Comparison of ENCODE assay signal across 1 cellular context in the genomic region with DNA sequence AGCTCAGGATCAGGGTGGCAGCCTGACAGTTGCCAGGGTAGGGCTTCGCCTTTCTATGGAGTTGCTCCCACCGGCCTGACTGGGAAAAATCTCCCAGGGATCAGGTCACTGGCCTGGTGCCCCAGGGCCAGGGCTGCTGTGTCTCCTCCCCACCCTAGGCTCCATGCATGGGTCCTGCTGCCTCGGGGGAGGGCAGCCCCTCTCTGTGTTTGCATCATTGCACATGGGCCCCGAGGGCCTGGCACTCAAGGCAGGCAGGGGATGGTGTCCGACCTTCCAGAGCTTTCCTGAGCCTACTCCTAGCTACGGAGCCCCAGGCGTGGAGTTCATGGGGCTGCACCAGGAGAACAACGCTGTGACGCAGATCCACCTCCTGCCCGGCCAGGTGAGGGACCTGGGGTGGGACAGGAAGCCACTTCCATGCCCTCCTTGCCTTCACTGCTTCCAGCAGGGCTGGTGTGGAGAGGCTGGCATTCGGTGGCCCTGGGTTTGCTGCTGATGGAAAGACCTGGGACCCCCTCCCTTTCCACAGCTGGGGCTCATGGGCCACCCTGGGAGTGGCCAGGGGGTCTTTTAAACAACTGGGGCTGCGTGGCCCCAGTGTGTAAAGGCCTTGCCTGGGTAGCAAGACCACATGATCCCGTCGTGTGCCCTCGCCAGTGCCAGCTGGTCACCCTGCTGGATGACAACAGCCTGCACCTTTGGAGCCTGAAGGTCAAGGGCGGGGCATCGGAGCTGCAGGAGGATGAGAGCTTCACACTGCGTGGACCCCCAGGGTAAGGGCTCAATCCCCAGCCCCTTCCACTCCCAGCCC.
TF ChIP-seq lines count a peak whose summit lies in the region.

No MANE protein-coding gene starts in this region.

TF ChIP-seq in HepG2, 621 proteins besides CTCF, POLR2A, EP300 and RAD21 (continued from another document and continues in another):
- TF ChIP-seq, protein P1, sequence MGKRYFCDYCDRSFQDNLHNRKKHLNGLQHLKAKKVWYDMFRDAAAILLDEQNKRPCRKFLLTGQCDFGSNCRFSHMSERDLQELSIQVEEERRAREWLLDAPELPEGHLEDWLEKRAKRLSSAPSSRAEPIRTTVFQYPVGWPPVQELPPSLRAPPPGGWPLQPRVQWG (CRISPR knock-in tag; IDR thresholded peaks at IDR 0.05; ENCODE audit: borderline replicate concordance, low read depth): no peak
- no peak for TF ChIP-seq ZNF143 (CRISPR knock-in tag; IDR thresholded peaks at IDR 0.05)
- TF ChIP-seq, protein P2, sequence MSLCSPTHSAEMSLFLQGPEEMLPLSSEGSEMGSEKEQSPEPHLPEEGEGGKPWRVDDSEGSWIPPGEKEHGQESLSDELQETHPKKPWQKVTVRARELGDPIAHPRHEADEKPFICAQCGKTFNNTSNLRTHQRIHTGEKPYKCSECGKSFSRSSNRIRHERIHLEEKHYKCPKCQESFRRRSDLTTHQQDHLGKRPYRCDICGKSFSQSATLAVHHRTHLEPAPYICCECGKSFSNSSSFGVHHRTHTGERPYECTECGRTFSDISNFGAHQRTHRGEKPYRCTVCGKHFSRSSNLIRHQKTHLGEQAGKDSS (CRISPR knock-in tag; IDR thresholded peaks at IDR 0.05; ENCODE audit: borderline replicate concordance, low read depth): no peak; the same call in 1 of the 2 replicates
- TF ChIP-seq GZF1 (CRISPR knock-in tag; IDR thresholded peaks at IDR 0.05): no peak
- TF ChIP-seq ZBTB3 (CRISPR knock-in tag; IDR thresholded peaks at IDR 0.05; ENCODE audit: borderline replicate concordance, low read depth): 0 out of 2 replicates have a peak, but pooled peaks have one; percentile 47
- no peak for TF ChIP-seq HNRNPLL (IDR thresholded peaks at IDR 0.05; ENCODE audit: low read depth, low read length, poor library complexity, severe bottlenecking)
- peak; percentile 36; the same call in 1 of the 2 replicates for TF ChIP-seq HES4 (CRISPR knock-in tag; IDR thresholded peaks at IDR 0.05; ENCODE audit: borderline replicate concordance)
- TF ChIP-seq ZNF12 (CRISPR knock-in tag; IDR thresholded peaks at IDR 0.05): 0 out of 2 replicates have a peak, but pooled peaks have one; percentile 2
- no peak for TF ChIP-seq ZNF274 (CRISPR knock-in tag; IDR thresholded peaks at IDR 0.05)
- TF ChIP-seq, protein P3, sequence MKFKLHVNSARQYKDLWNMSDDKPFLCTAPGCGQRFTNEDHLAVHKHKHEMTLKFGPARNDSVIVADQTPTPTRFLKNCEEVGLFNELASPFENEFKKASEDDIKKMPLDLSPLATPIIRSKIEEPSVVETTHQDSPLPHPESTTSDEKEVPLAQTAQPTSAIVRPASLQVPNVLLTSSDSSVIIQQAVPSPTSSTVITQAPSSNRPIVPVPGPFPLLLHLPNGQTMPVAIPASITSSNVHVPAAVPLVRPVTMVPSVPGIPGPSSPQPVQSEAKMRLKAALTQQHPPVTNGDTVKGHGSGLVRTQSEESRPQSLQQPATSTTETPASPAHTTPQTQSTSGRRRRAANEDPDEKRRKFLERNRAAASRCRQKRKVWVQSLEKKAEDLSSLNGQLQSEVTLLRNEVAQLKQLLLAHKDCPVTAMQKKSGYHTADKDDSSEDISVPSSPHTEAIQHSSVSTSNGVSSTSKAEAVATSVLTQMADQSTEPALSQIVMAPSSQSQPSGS (CRISPR knock-in tag; IDR thresholded peaks at IDR 0.05): 0 out of 2 replicates have a peak, but pooled peaks have one; percentile 1
- no peak for TF ChIP-seq PHF5A (CRISPR knock-in tag; IDR thresholded peaks at IDR 0.05; ENCODE audit: low read depth, unreplicated experiment)
- no peak for TF ChIP-seq SRSF4 (IDR thresholded peaks at IDR 0.05; ENCODE audit: low read depth, low read length, poor library complexity, severe bottlenecking)
- no peak; the same call in 1 of the 2 replicates for TF ChIP-seq ZFX (CRISPR knock-in tag; IDR thresholded peaks at IDR 0.05; ENCODE audit: low read depth)
- TF ChIP-seq, protein P4, sequence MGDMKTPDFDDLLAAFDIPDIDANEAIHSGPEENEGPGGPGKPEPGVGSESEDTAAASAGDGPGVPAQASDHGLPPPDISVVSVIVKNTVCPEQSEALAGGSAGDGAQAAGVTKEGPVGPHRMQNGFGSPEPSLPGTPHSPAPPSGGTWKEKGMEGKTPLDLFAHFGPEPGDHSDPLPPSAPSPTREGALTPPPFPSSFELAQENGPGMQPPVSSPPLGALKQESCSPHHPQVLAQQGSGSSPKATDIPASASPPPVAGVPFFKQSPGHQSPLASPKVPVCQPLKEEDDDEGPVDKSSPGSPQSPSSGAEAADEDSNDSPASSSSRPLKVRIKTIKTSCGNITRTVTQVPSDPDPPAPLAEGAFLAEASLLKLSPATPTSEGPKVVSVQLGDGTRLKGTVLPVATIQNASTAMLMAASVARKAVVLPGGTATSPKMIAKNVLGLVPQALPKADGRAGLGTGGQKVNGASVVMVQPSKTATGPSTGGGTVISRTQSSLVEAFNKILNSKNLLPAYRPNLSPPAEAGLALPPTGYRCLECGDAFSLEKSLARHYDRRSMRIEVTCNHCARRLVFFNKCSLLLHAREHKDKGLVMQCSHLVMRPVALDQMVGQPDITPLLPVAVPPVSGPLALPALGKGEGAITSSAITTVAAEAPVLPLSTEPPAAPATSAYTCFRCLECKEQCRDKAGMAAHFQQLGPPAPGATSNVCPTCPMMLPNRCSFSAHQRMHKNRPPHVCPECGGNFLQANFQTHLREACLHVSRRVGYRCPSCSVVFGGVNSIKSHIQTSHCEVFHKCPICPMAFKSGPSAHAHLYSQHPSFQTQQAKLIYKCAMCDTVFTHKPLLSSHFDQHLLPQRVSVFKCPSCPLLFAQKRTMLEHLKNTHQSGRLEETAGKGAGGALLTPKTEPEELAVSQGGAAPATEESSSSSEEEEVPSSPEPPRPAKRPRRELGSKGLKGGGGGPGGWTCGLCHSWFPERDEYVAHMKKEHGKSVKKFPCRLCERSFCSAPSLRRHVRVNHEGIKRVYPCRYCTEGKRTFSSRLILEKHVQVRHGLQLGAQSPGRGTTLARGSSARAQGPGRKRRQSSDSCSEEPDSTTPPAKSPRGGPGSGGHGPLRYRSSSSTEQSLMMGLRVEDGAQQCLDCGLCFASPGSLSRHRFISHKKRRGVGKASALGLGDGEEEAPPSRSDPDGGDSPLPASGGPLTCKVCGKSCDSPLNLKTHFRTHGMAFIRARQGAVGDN (CRISPR knock-in tag; IDR thresholded peaks at IDR 0.05): peak; percentile 93
- peak; percentile 84; the same call in 1 of the 2 replicates for TF ChIP-seq ZNF230 (CRISPR knock-in tag; IDR thresholded peaks at IDR 0.05)
- peak; percentile 74; the same call in 1 of the 2 replicates for TF ChIP-seq ARNTL (CRISPR knock-in tag; IDR thresholded peaks at IDR 0.05)
- TF ChIP-seq, protein P5, sequence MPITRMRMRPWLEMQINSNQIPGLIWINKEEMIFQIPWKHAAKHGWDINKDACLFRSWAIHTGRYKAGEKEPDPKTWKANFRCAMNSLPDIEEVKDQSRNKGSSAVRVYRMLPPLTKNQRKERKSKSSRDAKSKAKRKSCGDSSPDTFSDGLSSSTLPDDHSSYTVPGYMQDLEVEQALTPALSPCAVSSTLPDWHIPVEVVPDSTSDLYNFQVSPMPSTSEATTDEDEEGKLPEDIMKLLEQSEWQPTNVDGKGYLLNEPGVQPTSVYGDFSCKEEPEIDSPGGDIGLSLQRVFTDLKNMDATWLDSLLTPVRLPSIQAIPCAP (CRISPR knock-in tag; IDR thresholded peaks at IDR 0.05; ENCODE audit: low read depth): no peak
- TF ChIP-seq ZNF619 (CRISPR knock-in tag; IDR thresholded peaks at IDR 0.05): peak; percentile 12; the same call in 1 of the 2 replicates
- TF ChIP-seq, protein P6, sequence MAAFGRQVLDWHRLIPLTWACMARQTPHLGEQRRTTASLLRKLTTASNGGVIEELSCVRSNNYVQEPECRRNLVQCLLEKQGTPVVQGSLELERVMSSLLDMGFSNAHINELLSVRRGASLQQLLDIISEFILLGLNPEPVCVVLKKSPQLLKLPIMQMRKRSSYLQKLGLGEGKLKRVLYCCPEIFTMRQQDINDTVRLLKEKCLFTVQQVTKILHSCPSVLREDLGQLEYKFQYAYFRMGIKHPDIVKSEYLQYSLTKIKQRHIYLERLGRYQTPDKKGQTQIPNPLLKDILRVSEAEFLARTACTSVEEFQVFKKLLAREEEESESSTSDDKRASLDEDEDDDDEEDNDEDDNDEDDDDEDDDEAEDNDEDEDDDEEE (CRISPR knock-in tag; IDR thresholded peaks at IDR 0.05): no peak
- TF ChIP-seq PHF8 (CRISPR knock-in tag; IDR thresholded peaks at IDR 0.05): no peak
- 0 out of 2 replicates have a peak, but pooled peaks have one; percentile 48 for TF ChIP-seq ZNF101 (CRISPR knock-in tag; IDR thresholded peaks at IDR 0.05; ENCODE audit: borderline replicate concordance, low read depth)
- TF ChIP-seq, protein P7, sequence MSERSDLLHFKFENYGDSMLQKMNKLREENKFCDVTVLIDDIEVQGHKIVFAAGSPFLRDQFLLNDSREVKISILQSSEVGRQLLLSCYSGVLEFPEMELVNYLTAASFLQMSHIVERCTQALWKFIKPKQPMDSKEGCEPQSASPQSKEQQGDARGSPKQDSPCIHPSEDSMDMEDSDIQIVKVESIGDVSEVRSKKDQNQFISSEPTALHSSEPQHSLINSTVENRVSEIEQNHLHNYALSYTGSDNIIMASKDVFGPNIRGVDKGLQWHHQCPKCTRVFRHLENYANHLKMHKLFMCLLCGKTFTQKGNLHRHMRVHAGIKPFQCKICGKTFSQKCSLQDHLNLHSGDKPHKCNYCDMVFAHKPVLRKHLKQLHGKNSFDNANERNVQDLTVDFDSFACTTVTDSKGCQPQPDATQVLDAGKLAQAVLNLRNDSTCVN (CRISPR knock-in tag; IDR thresholded peaks at IDR 0.05; ENCODE audit: borderline replicate concordance): 0 out of 2 replicates have a peak, but pooled peaks have one; percentile 49
- TF ChIP-seq, protein P8, sequence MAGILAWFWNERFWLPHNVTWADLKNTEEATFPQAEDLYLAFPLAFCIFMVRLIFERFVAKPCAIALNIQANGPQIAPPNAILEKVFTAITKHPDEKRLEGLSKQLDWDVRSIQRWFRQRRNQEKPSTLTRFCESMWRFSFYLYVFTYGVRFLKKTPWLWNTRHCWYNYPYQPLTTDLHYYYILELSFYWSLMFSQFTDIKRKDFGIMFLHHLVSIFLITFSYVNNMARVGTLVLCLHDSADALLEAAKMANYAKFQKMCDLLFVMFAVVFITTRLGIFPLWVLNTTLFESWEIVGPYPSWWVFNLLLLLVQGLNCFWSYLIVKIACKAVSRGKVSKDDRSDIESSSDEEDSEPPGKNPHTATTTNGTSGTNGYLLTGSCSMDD (CRISPR knock-in tag; IDR thresholded peaks at IDR 0.05): no peak
- no peak for TF ChIP-seq ZNF225 (CRISPR knock-in tag; IDR thresholded peaks at IDR 0.05)
- TF ChIP-seq, protein P9, sequence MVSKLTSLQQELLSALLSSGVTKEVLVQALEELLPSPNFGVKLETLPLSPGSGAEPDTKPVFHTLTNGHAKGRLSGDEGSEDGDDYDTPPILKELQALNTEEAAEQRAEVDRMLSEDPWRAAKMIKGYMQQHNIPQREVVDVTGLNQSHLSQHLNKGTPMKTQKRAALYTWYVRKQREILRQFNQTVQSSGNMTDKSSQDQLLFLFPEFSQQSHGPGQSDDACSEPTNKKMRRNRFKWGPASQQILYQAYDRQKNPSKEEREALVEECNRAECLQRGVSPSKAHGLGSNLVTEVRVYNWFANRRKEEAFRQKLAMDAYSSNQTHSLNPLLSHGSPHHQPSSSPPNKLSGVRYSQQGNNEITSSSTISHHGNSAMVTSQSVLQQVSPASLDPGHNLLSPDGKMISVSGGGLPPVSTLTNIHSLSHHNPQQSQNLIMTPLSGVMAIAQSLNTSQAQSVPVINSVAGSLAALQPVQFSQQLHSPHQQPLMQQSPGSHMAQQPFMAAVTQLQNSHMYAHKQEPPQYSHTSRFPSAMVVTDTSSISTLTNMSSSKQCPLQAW (CRISPR knock-in tag; IDR thresholded peaks at IDR 0.05): no peak; the same call in 1 of the 2 replicates
- TF ChIP-seq, protein P10, sequence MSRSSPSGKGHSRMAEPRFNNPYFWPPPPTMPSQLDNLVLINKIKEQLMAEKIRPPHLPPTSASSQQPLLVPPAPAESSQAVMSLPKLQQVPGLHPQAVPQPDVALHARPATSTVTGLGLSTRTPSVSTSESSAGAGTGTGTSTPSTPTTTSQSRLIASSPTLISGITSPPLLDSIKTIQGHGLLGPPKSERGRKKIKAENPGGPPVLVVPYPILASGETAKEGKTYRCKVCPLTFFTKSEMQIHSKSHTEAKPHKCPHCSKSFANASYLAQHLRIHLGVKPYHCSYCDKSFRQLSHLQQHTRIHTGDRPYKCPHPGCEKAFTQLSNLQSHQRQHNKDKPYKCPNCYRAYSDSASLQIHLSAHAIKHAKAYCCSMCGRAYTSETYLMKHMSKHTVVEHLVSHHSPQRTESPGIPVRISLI (CRISPR knock-in tag; IDR thresholded peaks at IDR 0.05; ENCODE audit: borderline replicate concordance): peak; percentile 79; the same call in 1 of the 2 replicates
- no peak; the same call in 1 of the 2 replicates for TF ChIP-seq ESRRA (CRISPR knock-in tag; IDR thresholded peaks at IDR 0.05; ENCODE audit: low read depth)
- TF ChIP-seq ZFP36 (IDR thresholded peaks at IDR 0.05; ENCODE audit: borderline replicate concordance, low read depth, low read length, partially characterized antibody): no peak
- TF ChIP-seq ZNF383 (CRISPR knock-in tag; IDR thresholded peaks at IDR 0.05; ENCODE audit: borderline replicate concordance): 0 out of 2 replicates have a peak, but pooled peaks have one; percentile 91
- 0 out of 2 replicates have a peak, but pooled peaks have one; percentile 47 for TF ChIP-seq ZBTB20 (CRISPR knock-in tag; IDR thresholded peaks at IDR 0.05; ENCODE audit: borderline replicate concordance, low read depth)
- TF ChIP-seq ZNF605 (CRISPR knock-in tag; IDR thresholded peaks at IDR 0.05): peak; percentile 10; the same call in 1 of the 2 replicates
- no peak for TF ChIP-seq PRPF4 (IDR thresholded peaks at IDR 0.05; ENCODE audit: low read depth, low read length, poor library complexity, severe bottlenecking)
- 0 out of 2 replicates have a peak, but pooled peaks have one; percentile 86 for TF ChIP-seq GTF3A (CRISPR knock-in tag; conservative IDR thresholded peaks at IDR 0.05)
